ENCODE assay signal across 13 cellular contexts in genomic region chr3:13277130-13277783, GRCh38.
DNase-seq lines count a peak whose midpoint lies in the region; ATAC-seq, FAIRE-seq and TF ChIP-seq lines count a peak whose summit lies in the region.
"Had no signal": no experiment of that assay in that cellular context is flagged by ENCODE, and none has a peak within 500 bp of the region (broad histone marks: within the 10 kb centered on the region; RNA-seq: fewer than 3 reads in every experiment).

No MANE protein-coding gene starts in this region.

- 22% methylated on average over 16 of the region's 16 CpGs for WGBS in liver
- WGBS in HepG2 (ENCODE audit: low lambda C conversion rate) = 84% methylated on average over 16 of the region's 16 CpGs

- H3K9me3 ChIP-seq in liver (ENCODE audit: control insufficient read depth in 4 of 4, low read length in 3 of 4) (no peaks in the 10 kb centered on the region), HepG2 (ENCODE audit: low read length) (no peaks in the 10 kb centered on the region)

- TF ChIP-seq RAD21 in liver (IDR thresholded peaks at IDR 0.05) = peak in 1 of 2 donors; percentile 13
- TF ChIP-seq RAD21 in HepG2 (CRISPR knock-in tag; IDR thresholded peaks at IDR 0.05) = no peak

- H3K27ac ChIP-seq in liver (ENCODE audit: low read depth in 1 of 2, low read length in 2 of 2) (peak overlapping the region; percentile 85 to 88), HepG2 (ENCODE audit: extremely low read length, insufficient read depth, low read length) (no peak overlapping the region), GM23338 (ENCODE audit: low read depth) (no peak overlapping the region)

- peaks cover 2% of the 10 kb centered on the region; the same call in 1 of the 2 replicates for H4K20me1 ChIP-seq in HepG2 (ENCODE audit: insufficient read depth, low read length)
- no peaks in the 10 kb centered on the region for H4K20me1 ChIP-seq in GM23338 (replicated peaks; ENCODE audit: insufficient read depth)

- H3K4me3 ChIP-seq in liver (ENCODE audit: low read depth in 1 of 3, low read length in 3 of 3) = peak overlapping the region in 1 of 3 donors; percentile 7
- H3K4me3 ChIP-seq in HepG2 (replicated peaks in 1 of 3; ENCODE audit: insufficient read depth in 1 of 3, low read depth in 2 of 3, low read length in 3 of 3) = no peak overlapping the region
- H3K4me3 ChIP-seq in GM23338 = no peak overlapping the region

- no peaks in the 10 kb centered on the region for H3F3A ChIP-seq in GM23338 (replicated peaks; ENCODE audit: low read depth)

- H3K4me2 ChIP-seq in HepG2 (ENCODE audit: low read depth, low read length) (no peak overlapping the region), GM23338 (no peak overlapping the region)

- H3K4me1 Mint-ChIP-seq in GM23338 = peaks cover 20% of the 10 kb centered on the region

- no peaks in the 10 kb centered on the region for H3K36me3 ChIP-seq in liver (ENCODE audit: control insufficient read depth in 4 of 4, insufficient read depth in 3 of 4, low read depth in 1 of 4, low read length in 3 of 4)
- peaks cover 0 to 15% of the 10 kb centered on the region in 2 experiments; a peak in 2 of 5 replicates for H3K36me3 ChIP-seq in HepG2 (replicated peaks in 1 of 2; ENCODE audit: control insufficient read depth in 1 of 2, insufficient read depth in 2 of 2, low read length in 2 of 2)
- H3K36me3 ChIP-seq in GM23338 (ENCODE audit: insufficient read depth) = no peaks in the 10 kb centered on the region

- H3K4me3 Mint-ChIP-seq in GM23338 = no peak overlapping the region; the same call in 2 of the 3 replicates

- CTCF ChIA-PET in HepG2 (lab: Yijun Ruan, JAX; ENCODE audit: low intra/inter-chr PET ratio, low total read pairs) = no interaction called here

- no peak for TF ChIP-seq POLR2A in HepG2 (IDR thresholded peaks at IDR 0.05; ENCODE audit: insufficient read depth in 1 of 2, low read depth in 2 of 2, low read length in 2 of 2)

- intact Hi-C loops in HepG2 (cut with micrococcal nuclease; ENCODE audit: unreplicated experiment) = no loop called here
- intact Hi-C loops in left ventricle myocardium superior (cut with micrococcal nuclease) = no loop called here
- intact Hi-C loops in posterior vena cava (cut with DNase I) = no loop called here

- FAIRE-seq in HepG2 (lab: Jason Lieb, UNC) = no peak
- FAIRE-seq: A204.1, keratinocyte had no signal

- TF ChIP-seq EP300 in HepG2 (IDR thresholded peaks at IDR 0.05; ENCODE audit: low read depth in 2 of 2, low read length in 2 of 2) = no peak
- no peak for TF ChIP-seq EP300 in HepG2 (CRISPR knock-in tag; IDR thresholded peaks at IDR 0.05; ENCODE audit: borderline replicate concordance)

- H3K27me3 Mint-ChIP-seq in GM23338 (ENCODE audit: insufficient read depth, low read depth, poor library complexity) = peaks cover 19% of the 10 kb centered on the region

- H3K4me1 ChIP-seq in liver (ENCODE audit: control insufficient read depth in 4 of 4, insufficient read depth in 4 of 4, low read length in 3 of 4) (peaks cover 8 to 49% (median 28%) of the 10 kb centered on the region in 4 donors), HepG2 (ENCODE audit: insufficient read depth, low read length) (peaks cover 41% of the 10 kb centered on the region), GM23338 (ENCODE audit: insufficient read depth) (peaks cover 5% of the 10 kb centered on the region)

- POLR2A ChIA-PET in HepG2 (lab: Yijun Ruan, JAX) = interaction anchor here (2.0 kb wide), 1 partner anchor 13 kb away, joined by 6 read pairs; no protein-coding TSS in a partner anchor

- TF ChIP-seq CTCF in liver (IDR thresholded peaks at IDR 0.05; ENCODE audit: low read depth, low read length, missing input control) (no peak), HepG2 (CRISPR knock-in tag; IDR thresholded peaks at IDR 0.05) (no peak), GM23338 (conservative IDR thresholded peaks at IDR 0.05; ENCODE audit: low read depth in 2 of 2) (no peak)

- H3K79me2 ChIP-seq in HepG2 (ENCODE audit: insufficient read depth, low read length) = peaks cover 59% of the 10 kb centered on the region
- no peaks in the 10 kb centered on the region for H3K79me2 ChIP-seq in GM23338 (replicated peaks; ENCODE audit: insufficient read depth)

- DNase-seq in HepG2 (ENCODE audit: low spot score) = no peak
- no peak for DNase-seq in left ventricle myocardium superior
- peak; percentile 45 for DNase-seq in posterior vena cava (ENCODE audit: low spot score)
- DNase-seq in putamen (ENCODE audit: low spot score) = no peak
- DNase-seq in GM23338 (ENCODE audit: low spot score) = no peak
- DNase-seq: activated CD4-positive, alpha-beta T cell treated with anti-CD3 and anti-CD28 coated beads, Interleukin-2, amount 50 U/mL, for 4 hours; NCI-H1930; T-helper 1 cell had no signal

- ATAC-seq in HepG2 (no peak), left ventricle myocardium superior (peak; percentile 39), HG03175 (IDR thresholded peaks at IDR 0.05; ENCODE audit: unreplicated experiment) (no peak), GM23338 (no peak), GM18909 (IDR thresholded peaks at IDR 0.05; ENCODE audit: poor library complexity, unreplicated experiment) (no peak)

- no peak overlapping the region for H3K27ac Mint-ChIP-seq in GM23338

- no peaks in the 10 kb centered on the region for H3K9me3 Mint-ChIP-seq in GM23338

- in situ Hi-C loops in HepG2 (cut with HindIII; ENCODE audit: extremely low pct_ligation_motif_present, low pct_unique_long_range_greater_than_20kb) = no loop called here

- no peaks in the 10 kb centered on the region; the same call in 2 of the 3 replicates for H3K36me3 Mint-ChIP-seq in GM23338 (ENCODE audit: low read depth)

- no TSS peak for BruUV-seq in HepG2 (replicated peaks; lab: Mats Ljungman, UMichigan)

- H3K9me2 ChIP-seq in GM23338 (ENCODE audit: insufficient read depth) = no peaks in the 10 kb centered on the region

- H3K27me3 ChIP-seq in liver (ENCODE audit: control insufficient read depth in 4 of 4, insufficient read depth in 4 of 4, low read length in 3 of 4) (no peaks in the 10 kb centered on the region), HepG2 (ENCODE audit: control insufficient read depth in 1 of 2, insufficient read depth in 2 of 2, low read length in 2 of 2) (no peaks in the 10 kb centered on the region; a peak in 1 of 5 replicates), GM23338 (ENCODE audit: insufficient read depth) (peaks cover 13% of the 10 kb centered on the region)

- H3K9ac ChIP-seq in liver (ENCODE audit: low read depth in 1 of 2, low read length in 2 of 2) (peak overlapping the region; percentile 19 to 65), HepG2 (ENCODE audit: insufficient read depth, low read depth, low read length) (no peak overlapping the region)

- no peak overlapping the region for H2AFZ ChIP-seq in HepG2 (ENCODE audit: low read length)
- H2AFZ ChIP-seq in GM23338 = no peak overlapping the region

TF ChIP-seq in liver, 16 proteins besides CTCF, POLR2A, EP300 and RAD21 (continues in another document):
- TF ChIP-seq GABPA (IDR thresholded peaks at IDR 0.05 in 1 of 2, conservative IDR thresholded peaks at IDR 0.05 in 1 of 2) = peak in 1 of 2 donors; percentile 2
- TF ChIP-seq TAF1 (conservative IDR thresholded peaks at IDR 0.05) = no peak
- no peak for TF ChIP-seq SP1 (IDR thresholded peaks at IDR 0.05)
- no peak for TF ChIP-seq FOXA2 (IDR thresholded peaks at IDR 0.05)
- TF ChIP-seq NR2F2 (IDR thresholded peaks at IDR 0.05) = no peak
- TF ChIP-seq JUND (IDR thresholded peaks at IDR 0.05) = no peak

TF ChIP-seq in HepG2, 621 proteins besides CTCF, POLR2A, EP300 and RAD21 (continues in another document):
- no peak for TF ChIP-seq AGO1 (IDR thresholded peaks at IDR 0.05; ENCODE audit: low read depth, low read length, poor library complexity, severe bottlenecking)
- no peak for TF ChIP-seq ZFP37 (CRISPR knock-in tag; IDR thresholded peaks at IDR 0.05; ENCODE audit: borderline replicate concordance)

TF ChIP-seq in GM23338, 12 proteins besides CTCF, POLR2A, EP300 and RAD21 (continues in another document):
- TF ChIP-seq CREB1 (CRISPR knock-in tag; IDR thresholded peaks at IDR 0.05; ENCODE audit: low read depth) (no peak), NANOG (IDR thresholded peaks at IDR 0.05; ENCODE audit: borderline replicate concordance) (no peak)
- TF ChIP-seq, protein P1, sequence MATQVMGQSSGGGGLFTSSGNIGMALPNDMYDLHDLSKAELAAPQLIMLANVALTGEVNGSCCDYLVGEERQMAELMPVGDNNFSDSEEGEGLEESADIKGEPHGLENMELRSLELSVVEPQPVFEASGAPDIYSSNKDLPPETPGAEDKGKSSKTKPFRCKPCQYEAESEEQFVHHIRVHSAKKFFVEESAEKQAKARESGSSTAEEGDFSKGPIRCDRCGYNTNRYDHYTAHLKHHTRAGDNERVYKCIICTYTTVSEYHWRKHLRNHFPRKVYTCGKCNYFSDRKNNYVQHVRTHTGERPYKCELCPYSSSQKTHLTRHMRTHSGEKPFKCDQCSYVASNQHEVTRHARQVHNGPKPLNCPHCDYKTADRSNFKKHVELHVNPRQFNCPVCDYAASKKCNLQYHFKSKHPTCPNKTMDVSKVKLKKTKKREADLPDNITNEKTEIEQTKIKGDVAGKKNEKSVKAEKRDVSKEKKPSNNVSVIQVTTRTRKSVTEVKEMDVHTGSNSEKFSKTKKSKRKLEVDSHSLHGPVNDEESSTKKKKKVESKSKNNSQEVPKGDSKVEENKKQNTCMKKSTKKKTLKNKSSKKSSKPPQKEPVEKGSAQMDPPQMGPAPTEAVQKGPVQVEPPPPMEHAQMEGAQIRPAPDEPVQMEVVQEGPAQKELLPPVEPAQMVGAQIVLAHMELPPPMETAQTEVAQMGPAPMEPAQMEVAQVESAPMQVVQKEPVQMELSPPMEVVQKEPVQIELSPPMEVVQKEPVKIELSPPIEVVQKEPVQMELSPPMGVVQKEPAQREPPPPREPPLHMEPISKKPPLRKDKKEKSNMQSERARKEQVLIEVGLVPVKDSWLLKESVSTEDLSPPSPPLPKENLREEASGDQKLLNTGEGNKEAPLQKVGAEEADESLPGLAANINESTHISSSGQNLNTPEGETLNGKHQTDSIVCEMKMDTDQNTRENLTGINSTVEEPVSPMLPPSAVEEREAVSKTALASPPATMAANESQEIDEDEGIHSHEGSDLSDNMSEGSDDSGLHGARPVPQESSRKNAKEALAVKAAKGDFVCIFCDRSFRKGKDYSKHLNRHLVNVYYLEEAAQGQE (IDR thresholded peaks at IDR 0.05; ENCODE audit: unreplicated experiment) = no peak

Comparison
In these comparisons a context has a peak if more than half of its experiments do, and no peak if none do; other contexts are left out.
1. H3K27ac ChIP-seq: peak in liver (2 of 2); none in HepG2 (single experiment) and GM23338 (single experiment).